9 cellular contexts compared by ENCODE assay signal in the genomic region with DNA sequence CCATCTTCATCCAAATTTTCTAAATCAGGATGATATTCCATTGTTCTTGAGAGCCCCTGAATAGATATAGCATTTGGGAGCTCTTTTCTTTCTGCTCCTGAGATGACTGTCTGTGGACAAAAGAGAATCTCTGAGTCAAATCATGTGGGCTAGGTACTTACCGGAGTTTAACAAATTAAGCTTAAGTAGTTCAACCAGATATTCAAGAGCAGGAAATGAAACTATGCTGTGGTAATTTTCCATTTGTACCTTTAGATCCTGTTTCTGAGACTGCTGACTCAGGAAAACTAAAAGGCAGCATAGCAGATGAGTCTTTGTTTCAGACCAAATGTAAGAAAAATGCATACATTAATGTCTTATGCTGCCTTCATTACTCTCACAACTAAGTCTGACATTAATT. TPM values are rescaled to one million over a fixed set of nuclear protein-coding genes. Genes with fewer than 3 reads are reported as not detected.
A peak's percentile ranks its signal among the peaks of the same experiment; 100 is the strongest.
DNase-seq lines count a peak whose midpoint lies in the region; ATAC-seq lines count a peak whose summit lies in the region.
"Had no signal": no experiment of that assay in that cellular context is flagged by ENCODE, and none has a peak within 500 bp of the region (broad histone marks: within the 10 kb centered on the region; RNA-seq: fewer than 3 reads in every experiment).

A gene (minus strand): TSS at position 158 of the 400 bp plus-strand sequence. CDS start 117 bp downstream, at position 41.

- no peaks in the 10 kb centered on the region for H3K36me3 Mint-ChIP-seq in activated naive CD8-positive, alpha-beta T cell treated with anti-CD3 and anti-CD28 coated beads, Interleukin-2, amount 10 ng/mL, durations not matched to agents 7 days and 5 days
- no peaks in the 10 kb centered on the region for H3K36me3 Mint-ChIP-seq in activated T-helper 1 cell treated with anti-CD3 and anti-CD28 coated beads, Interleukin-12 subunit alpha, Interleukin-12 subunit beta, Interleukin-2, Interleukin-4 antibody, amounts not matched to agents 30 ng/mL and 10 ng/mL and 1 ng/mL, durations not matched to agents 14 hours and 24 hours and 36 hours (ENCODE audit: low read depth)

- peak; percentile 76 for ATAC-seq in HG03103 (IDR thresholded peaks at IDR 0.05; ENCODE audit: low read depth, unreplicated experiment)
- peak; percentile 54 for ATAC-seq in activated naive CD8-positive, alpha-beta T cell treated with anti-CD3 and anti-CD28 coated beads, Interleukin-2, amount 10 ng/mL, durations not matched to agents 7 days and 5 days (ENCODE audit: low read depth)

- POLR2A ChIA-PET in activated naive CD8-positive, alpha-beta T cell treated with anti-CD3 and anti-CD28 coated beads, Interleukin-2, amount 10 ng/mL, durations not matched to agents 7 days and 5 days (lab: Charles Lee): interaction anchor here (0.8 kb wide), 1 partner anchor 316 kb away, joined by 3 read pairs; no protein-coding TSS in a partner anchor

- H3K27ac ChIP-seq in skin epidermis: peak within 1 kb of the TSS in 20 of 21 experiments; percentile 26 to 87 (median 73)

- H3K4me3 ChIP-seq in skin epidermis: peak within 1 kb of the TSS; percentile 11 to 35 (median 26)

- H3K27ac Mint-ChIP-seq in activated naive CD8-positive, alpha-beta T cell treated with anti-CD3 and anti-CD28 coated beads, Interleukin-2, amount 10 ng/mL, durations not matched to agents 7 days and 5 days: no peak within 1 kb of the TSS
- no peak within 1 kb of the TSS for H3K27ac Mint-ChIP-seq in activated T-helper 1 cell treated with anti-CD3 and anti-CD28 coated beads, Interleukin-12 subunit alpha, Interleukin-12 subunit beta, Interleukin-2, Interleukin-4 antibody, amounts not matched to agents 30 ng/mL and 10 ng/mL and 1 ng/mL, durations not matched to agents 14 hours and 24 hours and 36 hours

- DNase-seq in NCI-H748 treated with DMSO at 0.1 percent for 48 hours (lab: John Stamatoyannopoulos, UW) (peak; percentile 1), NCI-H748 (lab: John Stamatoyannopoulos, UW; ENCODE audit: unreplicated experiment) (no peak), NCI-H2029 treated with DMSO at 0.1 percent for 48 hours (lab: John Stamatoyannopoulos, UW) (no peak)
- no peak for DNase-seq in activated naive CD8-positive, alpha-beta T cell treated with anti-CD3 and anti-CD28 coated beads, Interleukin-2, amount 10 ng/mL, durations not matched to agents 7 days and 5 days
- DNase-seq in activated T-helper 1 cell treated with anti-CD3 and anti-CD28 coated beads, Interleukin-12 subunit alpha, Interleukin-12 subunit beta, Interleukin-2, Interleukin-4 antibody, amounts not matched to agents 30 ng/mL and 10 ng/mL and 1 ng/mL, durations not matched to agents 14 hours and 24 hours and 36 hours (ENCODE audit: low spot score): no peak
- no peak for DNase-seq in stimulated activated CD8-positive, alpha-beta memory T cell treated with anti-CD3 and anti-CD28 coated beads, Interleukin-4, amount 100 ng/mL, for 48 hours

- H3K27me3 Mint-ChIP-seq in activated naive CD8-positive, alpha-beta T cell treated with anti-CD3 and anti-CD28 coated beads, Interleukin-2, amount 10 ng/mL, durations not matched to agents 7 days and 5 days: peaks cover 43% of the 10 kb centered on the region
- H3K27me3 Mint-ChIP-seq in activated T-helper 1 cell treated with anti-CD3 and anti-CD28 coated beads, Interleukin-12 subunit alpha, Interleukin-12 subunit beta, Interleukin-2, Interleukin-4 antibody, amounts not matched to agents 30 ng/mL and 10 ng/mL and 1 ng/mL, durations not matched to agents 14 hours and 24 hours and 36 hours (ENCODE audit: insufficient read depth): peaks cover 37% of the 10 kb centered on the region

- H3K4me3 Mint-ChIP-seq in activated naive CD8-positive, alpha-beta T cell treated with anti-CD3 and anti-CD28 coated beads, Interleukin-2, amount 10 ng/mL, durations not matched to agents 7 days and 5 days: no peak within 1 kb of the TSS
- no peak within 1 kb of the TSS for H3K4me3 Mint-ChIP-seq in activated T-helper 1 cell treated with anti-CD3 and anti-CD28 coated beads, Interleukin-12 subunit alpha, Interleukin-12 subunit beta, Interleukin-2, Interleukin-4 antibody, amounts not matched to agents 30 ng/mL and 10 ng/mL and 1 ng/mL, durations not matched to agents 14 hours and 24 hours and 36 hours

- intact Hi-C loops in activated T-helper 1 cell treated with anti-CD3 and anti-CD28 coated beads, Interleukin-12 subunit alpha, Interleukin-12 subunit beta, Interleukin-2, Interleukin-4 antibody, amounts not matched to agents 30 ng/mL and 10 ng/mL and 1 ng/mL, durations not matched to agents 14 hours and 24 hours and 36 hours (cut with micrococcal nuclease): loop anchor here (1.0 to 5.0 kb wide), 2 partner anchors 174 to 333 kb away; no protein-coding TSS in a partner anchor

- H3K9me3 Mint-ChIP-seq in activated naive CD8-positive, alpha-beta T cell treated with anti-CD3 and anti-CD28 coated beads, Interleukin-2, amount 10 ng/mL, durations not matched to agents 7 days and 5 days: no peaks in the 10 kb centered on the region
- no peaks in the 10 kb centered on the region for H3K9me3 Mint-ChIP-seq in activated T-helper 1 cell treated with anti-CD3 and anti-CD28 coated beads, Interleukin-12 subunit alpha, Interleukin-12 subunit beta, Interleukin-2, Interleukin-4 antibody, amounts not matched to agents 30 ng/mL and 10 ng/mL and 1 ng/mL, durations not matched to agents 14 hours and 24 hours and 36 hours

- peaks cover 3% of the 10 kb centered on the region for H3K4me1 Mint-ChIP-seq in activated naive CD8-positive, alpha-beta T cell treated with anti-CD3 and anti-CD28 coated beads, Interleukin-2, amount 10 ng/mL, durations not matched to agents 7 days and 5 days
- peaks cover 16% of the 10 kb centered on the region for H3K4me1 Mint-ChIP-seq in activated T-helper 1 cell treated with anti-CD3 and anti-CD28 coated beads, Interleukin-12 subunit alpha, Interleukin-12 subunit beta, Interleukin-2, Interleukin-4 antibody, amounts not matched to agents 30 ng/mL and 10 ng/mL and 1 ng/mL, durations not matched to agents 14 hours and 24 hours and 36 hours (ENCODE audit: low read depth)

RNA-seq across cellular contexts. Expression of the gene that starts here (rescaled TPM):
- under 1 TPM; 0.36 to 0.48 TPM for total RNA-seq in activated naive CD8-positive, alpha-beta T cell treated with anti-CD3 and anti-CD28 coated beads, Interleukin-2, amount 10 ng/mL, durations not matched to agents 7 days and 5 days
- total RNA-seq in activated T-helper 1 cell treated with anti-CD3 and anti-CD28 coated beads, Interleukin-12 subunit alpha, Interleukin-12 subunit beta, Interleukin-2, Interleukin-4 antibody, amounts not matched to agents 30 ng/mL and 10 ng/mL and 1 ng/mL, durations not matched to agents 14 hours and 24 hours and 36 hours: 0.17 TPM in 1 of 2 replicates, not detected in the other
- total RNA-seq: SK-MEL-5 had no signal

Comparison
In these comparisons a context has a peak if more than half of its experiments do, and no peak if none do; other contexts are left out.
1. Peak in ATAC-seq in activated naive CD8-positive, alpha-beta T cell treated with anti-CD3 and anti-CD28 coated beads, Interleukin-2, amount 10 ng/mL, durations not matched to agents 7 days and 5 days; RNA of the gene not detected or under 1 TPM.